16 cellular contexts compared by ENCODE assay signal in genomic region chr7:128171342-128171918, GRCh38.
"Had no signal": no experiment of that assay in that cellular context is flagged by ENCODE, and none has a peak within 500 bp of the region (broad histone marks: within the 10 kb centered on the region; RNA-seq: fewer than 3 reads in every experiment).

No MANE protein-coding gene starts in this region.

- DNase-seq: IMR-90; Karpas-422; KG1; MG63; NCI-H1092; NCI-H1930; NCI-H2227 treated with DMSO at 0.1 percent for 48 hours; NCI-H524; NCI-H82; NK-92 treated with Interleukin-12 subunit alpha and Interleukin-12 subunit beta, amount 100 ng/mL, for 24 hours; PC-3; Right ventricle myocardium superior; SIG-M5 had no signal

- H3K4me3 ChIP-seq: MG63, SJSA1, SK-N-MC had no signal

- H3K36me3 ChIP-seq: MG63, SJSA1 had no signal

- FAIRE-seq: HepG2 had no signal

- H3K27ac ChIP-seq: SJSA1, SK-N-MC had no signal

- H3K9me3 ChIP-seq: MG63, SJSA1 had no signal
